1 cellular context compared by ENCODE assay signal in genomic region chr17:76271669-76272540, GRCh38.
TF ChIP-seq lines count a peak whose summit lies in the region.

No MANE protein-coding gene starts in this region.

TF ChIP-seq in GM23338, 12 proteins besides CTCF, POLR2A, EP300 and RAD21 (continued from another document):
- TF ChIP-seq, protein P1, sequence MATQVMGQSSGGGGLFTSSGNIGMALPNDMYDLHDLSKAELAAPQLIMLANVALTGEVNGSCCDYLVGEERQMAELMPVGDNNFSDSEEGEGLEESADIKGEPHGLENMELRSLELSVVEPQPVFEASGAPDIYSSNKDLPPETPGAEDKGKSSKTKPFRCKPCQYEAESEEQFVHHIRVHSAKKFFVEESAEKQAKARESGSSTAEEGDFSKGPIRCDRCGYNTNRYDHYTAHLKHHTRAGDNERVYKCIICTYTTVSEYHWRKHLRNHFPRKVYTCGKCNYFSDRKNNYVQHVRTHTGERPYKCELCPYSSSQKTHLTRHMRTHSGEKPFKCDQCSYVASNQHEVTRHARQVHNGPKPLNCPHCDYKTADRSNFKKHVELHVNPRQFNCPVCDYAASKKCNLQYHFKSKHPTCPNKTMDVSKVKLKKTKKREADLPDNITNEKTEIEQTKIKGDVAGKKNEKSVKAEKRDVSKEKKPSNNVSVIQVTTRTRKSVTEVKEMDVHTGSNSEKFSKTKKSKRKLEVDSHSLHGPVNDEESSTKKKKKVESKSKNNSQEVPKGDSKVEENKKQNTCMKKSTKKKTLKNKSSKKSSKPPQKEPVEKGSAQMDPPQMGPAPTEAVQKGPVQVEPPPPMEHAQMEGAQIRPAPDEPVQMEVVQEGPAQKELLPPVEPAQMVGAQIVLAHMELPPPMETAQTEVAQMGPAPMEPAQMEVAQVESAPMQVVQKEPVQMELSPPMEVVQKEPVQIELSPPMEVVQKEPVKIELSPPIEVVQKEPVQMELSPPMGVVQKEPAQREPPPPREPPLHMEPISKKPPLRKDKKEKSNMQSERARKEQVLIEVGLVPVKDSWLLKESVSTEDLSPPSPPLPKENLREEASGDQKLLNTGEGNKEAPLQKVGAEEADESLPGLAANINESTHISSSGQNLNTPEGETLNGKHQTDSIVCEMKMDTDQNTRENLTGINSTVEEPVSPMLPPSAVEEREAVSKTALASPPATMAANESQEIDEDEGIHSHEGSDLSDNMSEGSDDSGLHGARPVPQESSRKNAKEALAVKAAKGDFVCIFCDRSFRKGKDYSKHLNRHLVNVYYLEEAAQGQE (IDR thresholded peaks at IDR 0.05; ENCODE audit: unreplicated experiment), result no peak
- TF ChIP-seq ZNF114 (CRISPR knock-in tag; IDR thresholded peaks at IDR 0.05), result no peak
- TF ChIP-seq ZNF331 (CRISPR knock-in tag; IDR thresholded peaks at IDR 0.05; ENCODE audit: low read depth), result no peak
